7 cellular contexts compared by ENCODE assay signal in the genomic region with DNA sequence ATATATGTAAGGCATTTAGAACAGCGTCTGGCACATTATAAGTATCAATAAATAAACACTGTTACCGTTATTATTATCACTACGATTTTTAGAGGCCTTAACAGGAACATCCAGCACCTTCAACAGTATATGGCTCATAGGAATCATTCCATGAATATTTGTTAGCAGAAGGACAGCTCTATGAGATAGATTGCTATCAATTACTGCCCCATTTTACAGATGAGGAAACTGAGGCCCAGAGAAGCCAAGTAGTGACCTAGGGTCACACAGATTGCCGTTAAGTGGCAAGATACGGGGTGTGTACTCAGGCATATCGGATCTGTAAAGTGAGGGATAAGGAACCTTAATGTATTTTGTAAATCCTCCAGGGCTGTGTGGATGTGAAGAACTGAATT. TPM values are rescaled to one million over a fixed set of nuclear protein-coding genes. Genes with fewer than 3 reads are reported as not detected.
DNase-seq lines count a peak whose midpoint lies in the region; ATAC-seq and TF ChIP-seq lines count a peak whose summit lies in the region.

No MANE protein-coding gene starts in this region.

- peak overlapping the region; percentile 99 for H3K4me3 Mint-ChIP-seq in activated T-helper 1 cell treated with anti-CD3 and anti-CD28 coated beads, Interleukin-12 subunit alpha, Interleukin-12 subunit beta, Interleukin-2, Interleukin-4 antibody, amounts not matched to agents 30 ng/mL and 10 ng/mL and 1 ng/mL, durations not matched to agents 14 hours and 24 hours and 36 hours

- CTCF ChIA-PET in HEK293 (lab: Yijun Ruan, JAX) = interaction anchor here (0.5 to 9.9 kb wide), 19 partner anchors 9 to 205 kb away, joined by 3 to 154 read pairs (median 3); a partner anchor contains a TSS

- peaks cover 4% of the 10 kb centered on the region for H3K27me3 Mint-ChIP-seq in activated T-helper 1 cell treated with anti-CD3 and anti-CD28 coated beads, Interleukin-12 subunit alpha, Interleukin-12 subunit beta, Interleukin-2, Interleukin-4 antibody, amounts not matched to agents 30 ng/mL and 10 ng/mL and 1 ng/mL, durations not matched to agents 14 hours and 24 hours and 36 hours (ENCODE audit: insufficient read depth)

- WGBS in spleen, 5 donors = 53 to 59% (median 57%) methylated on average over 6 of the region's 6 CpGs

- no peak for TF ChIP-seq CTCF in HEK293 (tag by site-specific recombination; IDR thresholded peaks at IDR 0.05)
- no peak for TF ChIP-seq CTCF in spleen (IDR thresholded peaks at IDR 0.05 in 8 of 11, conservative IDR thresholded peaks at IDR 0.05 in 3 of 11)
- TF ChIP-seq CTCF in GM13976 (IDR thresholded peaks at IDR 0.05; ENCODE audit: borderline replicate concordance, control extremely low read depth, extremely low read depth, insufficient read depth, missing control alignments) = no peak

- no peaks in the 10 kb centered on the region for H3K9me3 Mint-ChIP-seq in activated T-helper 1 cell treated with anti-CD3 and anti-CD28 coated beads, Interleukin-12 subunit alpha, Interleukin-12 subunit beta, Interleukin-2, Interleukin-4 antibody, amounts not matched to agents 30 ng/mL and 10 ng/mL and 1 ng/mL, durations not matched to agents 14 hours and 24 hours and 36 hours

- POLR2A ChIA-PET in HEK293 (lab: Yijun Ruan, JAX) = interaction anchor here (0.5 to 1.9 kb wide), 22 partner anchors 16 to 338 kb away, joined by 3 to 24 read pairs (median 4); a partner anchor contains a TSS

- peak overlapping the region; percentile 99 for H3K27ac Mint-ChIP-seq in activated T-helper 1 cell treated with anti-CD3 and anti-CD28 coated beads, Interleukin-12 subunit alpha, Interleukin-12 subunit beta, Interleukin-2, Interleukin-4 antibody, amounts not matched to agents 30 ng/mL and 10 ng/mL and 1 ng/mL, durations not matched to agents 14 hours and 24 hours and 36 hours

- no peak for ATAC-seq in HG03280 (IDR thresholded peaks at IDR 0.05; ENCODE audit: unreplicated experiment)

- H3K4me1 ChIP-seq in HEK293 (ENCODE audit: control insufficient read depth, insufficient read depth, low read length) (0 out of 2 replicates have a peak, but pooled peaks cover 5% of the 10 kb centered on the region), spleen (peaks cover 14 to 46% (median 33%) of the 10 kb centered on the region in 6 donors)

- H3K27ac ChIP-seq in HEK293 (ENCODE audit: extremely low read depth, low read depth, low read length) (no peak overlapping the region), spleen (peak overlapping the region; percentile 92 to 99 (median 96))

- H3K36me3 ChIP-seq in HEK293 (ENCODE audit: control insufficient read depth in 2 of 2, insufficient read depth in 1 of 2, low read length in 2 of 2) (peaks cover 3 to 11% of the 10 kb centered on the region in 2 experiments; a peak in 2 of 3 replicates), spleen (peaks cover 0 to 30% (median 6%) of the 10 kb centered on the region in 6 donors)

- intact Hi-C loops in activated T-helper 1 cell treated with anti-CD3 and anti-CD28 coated beads, Interleukin-12 subunit alpha, Interleukin-12 subunit beta, Interleukin-2, Interleukin-4 antibody, amounts not matched to agents 30 ng/mL and 10 ng/mL and 1 ng/mL, durations not matched to agents 14 hours and 24 hours and 36 hours (cut with micrococcal nuclease) = loop anchor here (1.0 to 5.0 kb wide), 12 partner anchors 30 to 419 kb away; a partner anchor contains a TSS
- intact Hi-C loops in spleen (cut with DNase I; ENCODE audit: low total_unique reads) = no loop called here

- DNase-seq in activated T-helper 1 cell treated with anti-CD3 and anti-CD28 coated beads, Interleukin-12 subunit alpha, Interleukin-12 subunit beta, Interleukin-2, Interleukin-4 antibody, amounts not matched to agents 30 ng/mL and 10 ng/mL and 1 ng/mL, durations not matched to agents 14 hours and 24 hours and 36 hours (ENCODE audit: low spot score) = no peak
- DNase-seq in spleen (no peak), ureter (ENCODE audit: low spot score) (no peak), GM13976 (ENCODE audit: low spot score) (no peak)

- H3K9me3 ChIP-seq in HEK293 (ENCODE audit: control insufficient read depth, insufficient read depth, low read depth, low read length) (no peaks in the 10 kb centered on the region), spleen (no peaks in the 10 kb centered on the region)

- H3K36me3 Mint-ChIP-seq in activated T-helper 1 cell treated with anti-CD3 and anti-CD28 coated beads, Interleukin-12 subunit alpha, Interleukin-12 subunit beta, Interleukin-2, Interleukin-4 antibody, amounts not matched to agents 30 ng/mL and 10 ng/mL and 1 ng/mL, durations not matched to agents 14 hours and 24 hours and 36 hours (ENCODE audit: low read depth) = peaks cover 4% of the 10 kb centered on the region

- no peak for TF ChIP-seq POLR2A in spleen (IDR thresholded peaks at IDR 0.05)

- H3K4me3 ChIP-seq in HEK293 (ENCODE audit: low read depth, low read length) (peak overlapping the region; percentile 81), iPS-11a (ENCODE audit: low read depth, low read length) (peak overlapping the region; percentile 80), spleen (peak overlapping the region; percentile 50 to 95 (median 74))

- in situ Hi-C loops in GM13976 (cut with MboI; ENCODE audit: low sequenced_read_pairs, unreplicated experiment) = no loop called here

- H3K4me1 Mint-ChIP-seq in activated T-helper 1 cell treated with anti-CD3 and anti-CD28 coated beads, Interleukin-12 subunit alpha, Interleukin-12 subunit beta, Interleukin-2, Interleukin-4 antibody, amounts not matched to agents 30 ng/mL and 10 ng/mL and 1 ng/mL, durations not matched to agents 14 hours and 24 hours and 36 hours (ENCODE audit: low read depth) = peaks cover 29% of the 10 kb centered on the region

- no peaks in the 10 kb centered on the region for H3K27me3 ChIP-seq in spleen (replicated peaks in 1 of 7)

TF ChIP-seq in HEK293, 187 proteins besides CTCF, POLR2A, EP300 and RAD21 (continues in another document):
- TF ChIP-seq ZNF366 (tag by site-specific recombination; conservative IDR thresholded peaks at IDR 0.05) (no peak), ZNF548 (tag by site-specific recombination; IDR thresholded peaks at IDR 0.05) (no peak), RBAK (tag by site-specific recombination; IDR thresholded peaks at IDR 0.05) (no peak), ZNF521 (tag by site-specific recombination; IDR thresholded peaks at IDR 0.05) (no peak), HOXA7 (CRISPR knock-in tag; IDR thresholded peaks at IDR 0.05; ENCODE audit: borderline replicate concordance) (no peak), ZNF202 (tag by site-specific recombination; IDR thresholded peaks at IDR 0.05; ENCODE audit: borderline replicate concordance) (no peak), ZNF830 (tag by site-specific recombination; IDR thresholded peaks at IDR 0.05; ENCODE audit: low read depth) (no peak), BCL11B (tag by site-specific recombination; IDR thresholded peaks at IDR 0.05; ENCODE audit: low read depth) (no peak), ZNF174 (tag by site-specific recombination; IDR thresholded peaks at IDR 0.05) (peak; percentile 99; the same call in 1 of the 2 replicates), ZNF555 (tag by site-specific recombination; conservative IDR thresholded peaks at IDR 0.05) (no peak), ZNF239 (tag by site-specific recombination; IDR thresholded peaks at IDR 0.05) (0 out of 2 replicates have a peak, but pooled peaks have one; percentile 18)
- TF ChIP-seq, protein P1, sequence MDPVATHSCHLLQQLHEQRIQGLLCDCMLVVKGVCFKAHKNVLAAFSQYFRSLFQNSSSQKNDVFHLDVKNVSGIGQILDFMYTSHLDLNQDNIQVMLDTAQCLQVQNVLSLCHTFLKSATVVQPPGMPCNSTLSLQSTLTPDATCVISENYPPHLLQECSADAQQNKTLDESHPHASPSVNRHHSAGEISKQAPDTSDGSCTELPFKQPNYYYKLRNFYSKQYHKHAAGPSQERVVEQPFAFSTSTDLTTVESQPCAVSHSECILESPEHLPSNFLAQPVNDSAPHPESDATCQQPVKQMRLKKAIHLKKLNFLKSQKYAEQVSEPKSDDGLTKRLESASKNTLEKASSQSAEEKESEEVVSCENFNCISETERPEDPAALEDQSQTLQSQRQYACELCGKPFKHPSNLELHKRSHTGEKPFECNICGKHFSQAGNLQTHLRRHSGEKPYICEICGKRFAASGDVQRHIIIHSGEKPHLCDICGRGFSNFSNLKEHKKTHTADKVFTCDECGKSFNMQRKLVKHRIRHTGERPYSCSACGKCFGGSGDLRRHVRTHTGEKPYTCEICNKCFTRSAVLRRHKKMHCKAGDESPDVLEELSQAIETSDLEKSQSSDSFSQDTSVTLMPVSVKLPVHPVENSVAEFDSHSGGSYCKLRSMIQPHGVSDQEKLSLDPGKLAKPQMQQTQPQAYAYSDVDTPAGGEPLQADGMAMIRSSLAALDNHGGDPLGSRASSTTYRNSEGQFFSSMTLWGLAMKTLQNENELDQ (tag by site-specific recombination; IDR thresholded peaks at IDR 0.05; ENCODE audit: low read depth) = no peak
- TF ChIP-seq, protein P2, sequence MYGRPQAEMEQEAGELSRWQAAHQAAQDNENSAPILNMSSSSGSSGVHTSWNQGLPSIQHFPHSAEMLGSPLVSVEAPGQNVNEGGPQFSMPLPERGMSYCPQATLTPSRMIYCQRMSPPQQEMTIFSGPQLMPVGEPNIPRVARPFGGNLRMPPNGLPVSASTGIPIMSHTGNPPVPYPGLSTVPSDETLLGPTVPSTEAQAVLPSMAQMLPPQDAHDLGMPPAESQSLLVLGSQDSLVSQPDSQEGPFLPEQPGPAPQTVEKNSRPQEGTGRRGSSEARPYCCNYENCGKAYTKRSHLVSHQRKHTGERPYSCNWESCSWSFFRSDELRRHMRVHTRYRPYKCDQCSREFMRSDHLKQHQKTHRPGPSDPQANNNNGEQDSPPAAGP (tag by site-specific recombination; IDR thresholded peaks at IDR 0.05) = no peak

RNA-seq across cellular contexts. Expression of a gene that starts 0.5 kb away (rescaled TPM):
- total RNA-seq in activated T-helper 1 cell treated with anti-CD3 and anti-CD28 coated beads, Interleukin-12 subunit alpha, Interleukin-12 subunit beta, Interleukin-2, Interleukin-4 antibody, amounts not matched to agents 30 ng/mL and 10 ng/mL and 1 ng/mL, durations not matched to agents 14 hours and 24 hours and 36 hours = 63.9 and 67.5 TPM in 2 replicates
- total RNA-seq in spleen = 10 to 100 TPM; 32.4 to 56.7 (median 43.6) TPM
- polyA plus RNA-seq in spleen = 10 to 100 TPM; 29.6 to 62.6 (median 49.6) TPM
- total RNA-seq in ureter = 43.3 TPM

RNA-seq across cellular contexts. Expression of a gene that starts 29.4 kb away (rescaled TPM):
- total RNA-seq in activated T-helper 1 cell treated with anti-CD3 and anti-CD28 coated beads, Interleukin-12 subunit alpha, Interleukin-12 subunit beta, Interleukin-2, Interleukin-4 antibody, amounts not matched to agents 30 ng/mL and 10 ng/mL and 1 ng/mL, durations not matched to agents 14 hours and 24 hours and 36 hours = not detected in 2 replicates
- total RNA-seq in spleen (1 to 10 TPM in 4 of 7 donors, under 1 TPM in 2, not detected in 1; 0.57 to 2.8 (median 1.7) TPM), ureter (3.1 TPM)
- 1 to 10 TPM in 1 of 3 donors, under 1 TPM in 2; 0.78 to 1.5 (median 0.86) TPM for polyA plus RNA-seq in spleen

RNA-seq across cellular contexts. Expression of a gene that starts 30.3 kb away (rescaled TPM):
- total RNA-seq in activated T-helper 1 cell treated with anti-CD3 and anti-CD28 coated beads, Interleukin-12 subunit alpha, Interleukin-12 subunit beta, Interleukin-2, Interleukin-4 antibody, amounts not matched to agents 30 ng/mL and 10 ng/mL and 1 ng/mL, durations not matched to agents 14 hours and 24 hours and 36 hours = 0.65 and 0.76 TPM in 2 replicates
- total RNA-seq in spleen = 10 to 100 TPM in 1 of 7 donors, 1 to 10 TPM in 6; 3.0 to 10.5 (median 6.1) TPM
- 1 to 10 TPM; 1.3 to 2.7 (median 1.7) TPM for polyA plus RNA-seq in spleen
- total RNA-seq in ureter = 3.9 TPM
